Comparison of ENCODE assay signal across 18 cellular contexts in genomic region chr16:14322186-14322585, GRCh38.
DNase-seq lines count a peak whose midpoint lies in the region; ATAC-seq, FAIRE-seq and TF ChIP-seq lines count a peak whose summit lies in the region.
"Had no signal": no experiment of that assay in that cellular context is flagged by ENCODE, and none has a peak within 500 bp of the region (broad histone marks: within the 10 kb centered on the region; RNA-seq: fewer than 3 reads in every experiment).

No MANE protein-coding gene starts in this region.

- no peaks in the 10 kb centered on the region for H3K9me2 ChIP-seq in GM23338 (ENCODE audit: insufficient read depth)

- in situ Hi-C loops in mammary epithelial cell (cut with MboI; ENCODE audit: low sequenced_read_pairs in 2 of 2) (no loop called here), gastrocnemius medialis (cut with MboI; ENCODE audit: low sequenced_read_pairs in 4 of 4) (loop anchor here in 1 of 4 donors (25.0 kb wide), 1 partner anchor 90 kb away; no protein-coding TSS in a partner anchor)

- H3K4me1 Mint-ChIP-seq in MCF 10A (ENCODE audit: insufficient read depth, unreplicated experiment) (peaks cover 18% of the 10 kb centered on the region), GM23338 (peaks cover 15% of the 10 kb centered on the region)
- H3K4me1 Mint-ChIP-seq: B cell had no signal

- no peak overlapping the region for H3K4ac ChIP-seq in H1 (replicated peaks; ENCODE audit: insufficient read length, low read depth, low read length)

- DNase-seq in MCF 10A (ENCODE audit: unreplicated experiment) (no peak), mammary epithelial cell (no peak), GM23338 (ENCODE audit: low spot score) (no peak), H1 (ENCODE audit: low read depth in 1 of 2, low spot score in 2 of 2) (no peak), gastrocnemius medialis (no peak), epidermal melanocyte (ENCODE audit: insufficient read length, low spot score) (no peak), prostate gland (ENCODE audit: low spot score) (no peak), NCI-H69 (lab: John Stamatoyannopoulos, UW) (no peak)
- DNase-seq: DMS53, GDM1, KBM-7, NCI-H1105, NCI-H146, NCI-H2081, NCI-H524 treated with DMSO at 0.1 percent for 48 hours had no signal

- H3K36me3 Mint-ChIP-seq in MCF 10A (ENCODE audit: insufficient read depth, unreplicated experiment) (peaks cover 44% of the 10 kb centered on the region), GM23338 (ENCODE audit: low read depth) (peaks cover 13% of the 10 kb centered on the region)

- H3K4me3 ChIP-seq in mammary epithelial cell (replicated peaks in 1 of 3; ENCODE audit: insufficient read depth in 1 of 3, low read depth in 2 of 3, low read length in 3 of 3) (no peak overlapping the region), GM23338 (no peak overlapping the region), H1 (ENCODE audit: extremely low read depth in 1 of 4, insufficient read depth in 2 of 4, low read depth in 3 of 4, low read length in 4 of 4) (no peak overlapping the region), gastrocnemius medialis (no peak overlapping the region), prostate gland (no peak overlapping the region)

- dilution Hi-C loops in mammary epithelial cell (cut with HindIII; ENCODE audit: low sequenced_read_pairs) = no loop called here

- H2BK5ac ChIP-seq in H1 (ENCODE audit: low read depth, low read length) = no peak overlapping the region

- H3K14ac ChIP-seq in H1 (ENCODE audit: insufficient read length) = no peak overlapping the region

- TF ChIP-seq RAD21 in H1 (IDR thresholded peaks at IDR 0.05 in 1 of 2, conservative IDR thresholded peaks at IDR 0.05 in 1 of 2; ENCODE audit: low read depth in 2 of 2, low read length in 2 of 2) = no peak

- H3K36me3 ChIP-seq in mammary epithelial cell (ENCODE audit: insufficient read depth, low read length) = peaks cover 5% of the 10 kb centered on the region
- 0 out of 2 replicates have a peak, but pooled peaks cover 5% of the 10 kb centered on the region for H3K36me3 ChIP-seq in GM23338 (ENCODE audit: insufficient read depth)
- H3K36me3 ChIP-seq in H1 (ENCODE audit: control insufficient read depth in 2 of 4, insufficient read depth in 4 of 4, low read length in 3 of 4) = no peaks in the 10 kb centered on the region
- H3K36me3 ChIP-seq in gastrocnemius medialis = no peaks in the 10 kb centered on the region
- no peaks in the 10 kb centered on the region for H3K36me3 ChIP-seq in prostate gland

- TF ChIP-seq EP300 in H1 (IDR thresholded peaks at IDR 0.05; ENCODE audit: borderline replicate concordance in 1 of 2, low read depth in 2 of 2, low read length in 2 of 2) = no peak

- H3K27ac ChIP-seq in mammary epithelial cell (ENCODE audit: insufficient read depth, low read depth, low read length) = no peak overlapping the region
- 0 out of 2 replicates have a peak overlapping the region, but pooled peaks have one; percentile 14 for H3K27ac ChIP-seq in GM23338 (ENCODE audit: low read depth)
- H3K27ac ChIP-seq in H1 (ENCODE audit: low read depth, low read length) = no peak overlapping the region
- H3K27ac ChIP-seq in gastrocnemius medialis = peak overlapping the region; percentile 59 to 99 (median 96)
- H3K27ac ChIP-seq in prostate gland = no peak overlapping the region

- no peak overlapping the region for H2BK120ac ChIP-seq in H1 (replicated peaks; ENCODE audit: low read depth, low read length)

- TF ChIP-seq POLR2A in H1 (IDR thresholded peaks at IDR 0.05; ENCODE audit: control extremely low read depth in 1 of 2, low read depth in 2 of 2, low read length in 2 of 2) (no peak), gastrocnemius medialis (IDR thresholded peaks at IDR 0.05) (no peak), prostate gland (IDR thresholded peaks at IDR 0.05) (no peak)

- intact Hi-C loops in MCF 10A (cut with micrococcal nuclease) = no loop called here
- intact Hi-C loops in mammary epithelial cell (cut with micrococcal nuclease) = no loop called here
- intact Hi-C loops in gastrocnemius medialis (cut with DNase I; ENCODE audit: low total_unique reads) = no loop called here
- intact Hi-C loops in prostate gland (cut with DNase I) = no loop called here

- CTCF ChIA-PET in MCF 10A (lab: Yijun Ruan, JAX) (interaction anchor here (0.6 to 1.5 kb wide), 3 partner anchors 21 to 283 kb away, joined by 3 to 5 read pairs (median 3); no protein-coding TSS in a partner anchor), mammary epithelial cell (lab: Charles Lee; ENCODE audit: low non-redundant PET) (interaction anchor here (0.6 kb wide), 1 partner anchor 9 kb away, joined by 5 read pairs; no protein-coding TSS in a partner anchor), H1 (lab: Charles Lee; ENCODE audit: partially characterized antibody) (interaction anchor here (1.0 to 1.6 kb wide), 3 partner anchors 11 to 33 kb away, joined by 3 to 5 read pairs (median 4); no protein-coding TSS in a partner anchor)

- H3K18ac ChIP-seq in H1 (ENCODE audit: extremely low read depth, low read length) = no peak overlapping the region

- no peak overlapping the region for H2BK20ac ChIP-seq in H1 (ENCODE audit: low read length)

- peak overlapping the region; percentile 28; the same call in 1 of the 2 replicates for H4K8ac ChIP-seq in H1 (ENCODE audit: extremely low read depth, insufficient read depth, low read length)

- H2AK5ac ChIP-seq in H1 (ENCODE audit: low read depth, low read length) = no peak overlapping the region; the same call in 1 of the 2 replicates

- POLR2A ChIA-PET in MCF 10A (lab: Yijun Ruan, JAX) = no interaction called here
- POLR2A ChIA-PET in H1 (lab: Charles Lee; ENCODE audit: partially characterized antibody) = interaction anchor here (0.8 to 0.9 kb wide), 2 partner anchors 12 to 21 kb away, joined by 3 to 4 read pairs; no protein-coding TSS in a partner anchor

- H3K4me1 ChIP-seq in mammary epithelial cell (ENCODE audit: insufficient read depth, low read length) (peaks cover 14% of the 10 kb centered on the region), GM23338 (ENCODE audit: insufficient read depth) (no peaks in the 10 kb centered on the region), H1 (replicated peaks in 1 of 4; ENCODE audit: control insufficient read depth in 3 of 4, insufficient read depth in 4 of 4, low read length in 3 of 4) (no peaks in the 10 kb centered on the region; a peak in 2 of 7 replicates), gastrocnemius medialis (peaks cover 37 to 53% of the 10 kb centered on the region in 2 donors), prostate gland (replicated peaks) (no peaks in the 10 kb centered on the region)

- H3K9me3 ChIP-seq in mammary epithelial cell (replicated peaks; ENCODE audit: insufficient read depth, low read length) (no peaks in the 10 kb centered on the region), H1 (ENCODE audit: insufficient read depth in 2 of 2, low read depth in 1 of 2, low read length in 1 of 2) (no peaks in the 10 kb centered on the region), gastrocnemius medialis (no peaks in the 10 kb centered on the region), prostate gland (no peaks in the 10 kb centered on the region)

- no peaks in the 10 kb centered on the region for H3K79me1 ChIP-seq in H1 (ENCODE audit: low read depth, low read length)

- no peak overlapping the region for H3K4me2 ChIP-seq in mammary epithelial cell (ENCODE audit: insufficient read depth, low read depth, low read length)
- no peak overlapping the region for H3K4me2 ChIP-seq in GM23338
- no peak overlapping the region for H3K4me2 ChIP-seq in H1 (ENCODE audit: insufficient read depth in 1 of 2, low read depth in 2 of 2, low read length in 2 of 2)

- no peaks in the 10 kb centered on the region for H3K27me3 ChIP-seq in mammary epithelial cell (ENCODE audit: insufficient read depth, low read length)
- no peaks in the 10 kb centered on the region for H3K27me3 ChIP-seq in GM23338 (ENCODE audit: insufficient read depth)
- no peaks in the 10 kb centered on the region for H3K27me3 ChIP-seq in H1 (replicated peaks in 1 of 4; ENCODE audit: control insufficient read depth in 3 of 4, extremely low read depth in 1 of 4, insufficient read depth in 3 of 4, low read length in 3 of 4)
- H3K27me3 ChIP-seq in gastrocnemius medialis = no peaks in the 10 kb centered on the region
- H3K27me3 ChIP-seq in prostate gland (replicated peaks; ENCODE audit: insufficient read depth) = no peaks in the 10 kb centered on the region

- H3K9ac ChIP-seq in mammary epithelial cell (ENCODE audit: insufficient read depth, low read length) (no peak overlapping the region), H1 (replicated peaks in 1 of 4; ENCODE audit: extremely low read depth in 1 of 4, low read depth in 3 of 4, low read length in 3 of 4) (no peak overlapping the region)

- H3K9me3 Mint-ChIP-seq in MCF 10A (ENCODE audit: unreplicated experiment) = no peaks in the 10 kb centered on the region
- no peaks in the 10 kb centered on the region for H3K9me3 Mint-ChIP-seq in GM23338

- H4K20me1 ChIP-seq in mammary epithelial cell (ENCODE audit: insufficient read depth, low read length) (no peaks in the 10 kb centered on the region), GM23338 (replicated peaks; ENCODE audit: insufficient read depth) (no peaks in the 10 kb centered on the region), H1 (replicated peaks in 1 of 2; ENCODE audit: control insufficient read depth in 1 of 2, insufficient read depth in 2 of 2, low read length in 2 of 2) (no peaks in the 10 kb centered on the region)

- H3K23ac ChIP-seq in H1 (ENCODE audit: insufficient read length) = no peak overlapping the region

- no peak overlapping the region for H4K5ac ChIP-seq in H1 (ENCODE audit: insufficient read length, low read depth, low read length)

- H2BK15ac ChIP-seq in H1 (ENCODE audit: low read length) = no peak overlapping the region

- TF ChIP-seq CTCF in MCF 10A (IDR thresholded peaks at IDR 0.05; ENCODE audit: unreplicated experiment) (no peak), mammary epithelial cell (conservative IDR thresholded peaks at IDR 0.05 in 1 of 2, IDR thresholded peaks at IDR 0.05 in 1 of 2; ENCODE audit: extremely low read depth in 1 of 2, insufficient read depth in 1 of 2, low read depth in 1 of 2, low read length in 2 of 2) (no peak), GM23338 (conservative IDR thresholded peaks at IDR 0.05; ENCODE audit: low read depth in 2 of 2) (no peak), H1 (IDR thresholded peaks at IDR 0.05; ENCODE audit: control extremely low read depth in 1 of 3, insufficient read depth in 1 of 3, low read depth in 1 of 3, low read length in 3 of 3) (no peak), gastrocnemius medialis (IDR thresholded peaks at IDR 0.05 in 4 of 5, conservative IDR thresholded peaks at IDR 0.05 in 1 of 5) (no peak), prostate gland (IDR thresholded peaks at IDR 0.05) (no peak)

- H3K56ac ChIP-seq in H1 (replicated peaks; ENCODE audit: insufficient read length, low read depth, low read length) = no peak overlapping the region

- BruUV-seq in MCF 10A (replicated peaks; lab: Mats Ljungman, UMichigan) = no TSS peak
- BruUV-seq in mammary epithelial cell (replicated peaks; lab: Mats Ljungman, UMichigan) = no TSS peak

- H3K79me2 ChIP-seq in mammary epithelial cell (ENCODE audit: insufficient read depth, low read length) (peaks cover 92% of the 10 kb centered on the region), GM23338 (replicated peaks; ENCODE audit: insufficient read depth) (peaks cover 30% of the 10 kb centered on the region), H1 (ENCODE audit: control insufficient read depth in 1 of 2, insufficient read depth in 2 of 2, low read length in 2 of 2) (peaks cover 0 to 17% of the 10 kb centered on the region in 2 experiments; a peak in 1 of 4 replicates)

- H2AFZ ChIP-seq in mammary epithelial cell (ENCODE audit: low read depth, low read length) (no peak overlapping the region), GM23338 (no peak overlapping the region), H1 (ENCODE audit: low read length) (no peak overlapping the region)

- H3K4me3 Mint-ChIP-seq in MCF 10A (ENCODE audit: unreplicated experiment) (no peak overlapping the region), GM23338 (no peak overlapping the region)
- H3K4me3 Mint-ChIP-seq: B cell had no signal

- H3K27me3 Mint-ChIP-seq in MCF 10A (ENCODE audit: insufficient read depth, unreplicated experiment) (no peaks in the 10 kb centered on the region), GM23338 (ENCODE audit: insufficient read depth, low read depth, poor library complexity) (peaks cover 5% of the 10 kb centered on the region)

- H2BK12ac ChIP-seq in H1 (ENCODE audit: low read depth, low read length) = no peak overlapping the region

- no peaks in the 10 kb centered on the region for H3F3A ChIP-seq in GM23338 (replicated peaks; ENCODE audit: low read depth)

- no peak for FAIRE-seq in H1 (lab: Jason Lieb, UNC)
- FAIRE-seq: D721Med, GM18507 had no signal

- H4K91ac ChIP-seq in H1 (replicated peaks; ENCODE audit: insufficient read length, low read length) = no peak overlapping the region

- WGBS in mammary epithelial cell (ENCODE audit: low coverage, missing lambda C conversion rate) = 85% methylated on average over 9 of the region's 9 CpGs
- WGBS in H1 (ENCODE audit: extremely low coverage in 1 of 2, insufficient coverage in 1 of 2, insufficient read length in 1 of 2, insufficient replicate concordance in 2 of 2, low coverage in 1 of 2, low lambda C conversion rate in 2 of 2, missing lambda C conversion rate in 1 of 2), 2 experiments = 92% methylated on average over 9 of the region's 9 CpGs; no CpG with 5 or more reads in 1 of the 2 experiments
- 85% methylated on average over 9 of the region's 9 CpGs for WGBS in prostate gland

- ATAC-seq in GM23338 (no peak), gastrocnemius medialis (no peak)

- no peaks in the 10 kb centered on the region for H3K23me2 ChIP-seq in H1 (ENCODE audit: low read depth, low read length)

- H3K27ac Mint-ChIP-seq in MCF 10A (ENCODE audit: low read depth, unreplicated experiment) (peak overlapping the region; percentile 43), GM23338 (no peak overlapping the region)
- H3K27ac Mint-ChIP-seq: B cell had no signal

Comparison
In these comparisons a context has a peak if more than half of its experiments do, and no peak if none do; other contexts are left out.
1. H3K27ac ChIP-seq: peak in GM23338 (single experiment) and gastrocnemius medialis (4 of 4); none in mammary epithelial cell (single experiment), H1 (single experiment) and prostate gland (0 of 2).